In genomic region chr1:108842525-108843181, GRCh38 we compare ENCODE assay signal across 22 cellular contexts. TPM values are rescaled to one million over a fixed set of nuclear protein-coding genes. Genes with fewer than 3 reads are reported as not detected.
DNase-seq lines count a peak whose midpoint lies in the region; ATAC-seq and TF ChIP-seq lines count a peak whose summit lies in the region.
"Had no signal": no experiment of that assay in that cellular context is flagged by ENCODE, and none has a peak within 500 bp of the region (broad histone marks: within the 10 kb centered on the region; RNA-seq: fewer than 3 reads in every experiment).

No MANE protein-coding gene starts in this region.

- H3K36me3 Mint-ChIP-seq in endodermal cell (ENCODE audit: low read depth), result no peaks in the 10 kb centered on the region

- TF ChIP-seq CTCF in Loucy (conservative IDR thresholded peaks at IDR 0.05; ENCODE audit: low read length) (no peak), endodermal cell (conservative IDR thresholded peaks at IDR 0.05) (no peak), vagina (IDR thresholded peaks at IDR 0.05) (no peak)

- intact Hi-C loops in vagina (cut with DNase I), result no loop called here

- no peaks in the 10 kb centered on the region for H3K9me2 ChIP-seq in Loucy (replicated peaks; ENCODE audit: low read depth, low read length)

- DNase-seq in endodermal cell (no peak), vagina (ENCODE audit: extremely low spot score in 2 of 2) (no peak), iPS-NIHi7 (ENCODE audit: extremely low spot score) (no peak)
- DNase-seq: Calu3; CD8-positive, alpha-beta memory T cell; DMS153; H7; HFFc6; MV-4-11; NCI-H1105 treated with DMSO at 0.1 percent for 48 hours; NCI-H1694; NCI-H2081 treated with DMSO at 0.1 percent for 48 hours; NCI-H446; NCI-H526 treated with DMSO at 0.1 percent for 48 hours; SHP77 treated with DMSO at 0.1 percent for 48 hours had no signal

- peaks cover 54% of the 10 kb centered on the region for H3K4me1 Mint-ChIP-seq in endodermal cell
- H3K4me1 Mint-ChIP-seq: CD8-positive, alpha-beta memory T cell had no signal

- no peaks in the 10 kb centered on the region for H3K79me2 ChIP-seq in Loucy (ENCODE audit: insufficient read depth, low read length)

- peak overlapping the region; percentile 10 for H3K4me3 Mint-ChIP-seq in endodermal cell
- H3K4me3 Mint-ChIP-seq: CD8-positive, alpha-beta memory T cell; HFFc6 had no signal

- H3K27ac ChIP-seq in endodermal cell (ENCODE audit: low read depth, low read length), result no peak overlapping the region
- peak overlapping the region; percentile 86 for H3K27ac ChIP-seq in rectal smooth muscle tissue (ENCODE audit: low read depth, low read length)
- peak overlapping the region; percentile 13 for H3K27ac ChIP-seq in vagina
- H3K27ac ChIP-seq: C4-2B, RWPE1, SK-N-MC had no signal

- H3K27ac Mint-ChIP-seq in endodermal cell, result peak overlapping the region; percentile 33
- H3K27ac Mint-ChIP-seq: HFFc6 had no signal

- H3K9ac ChIP-seq in Loucy (ENCODE audit: low read depth, low read length, poor library complexity, severe bottlenecking) (no peak overlapping the region), endodermal cell (ENCODE audit: extremely low read depth, low read length, poor library complexity, severe bottlenecking) (no peak overlapping the region), rectal smooth muscle tissue (ENCODE audit: low read length) (no peak overlapping the region)

- no peaks in the 10 kb centered on the region for H3K9me3 ChIP-seq in Loucy (ENCODE audit: insufficient read depth, low read depth, low read length)
- peaks cover 4% of the 10 kb centered on the region for H3K9me3 ChIP-seq in endodermal cell (ENCODE audit: control insufficient read depth, low read length)
- H3K9me3 ChIP-seq in vagina, result no peaks in the 10 kb centered on the region

- no peaks in the 10 kb centered on the region for H4K20me1 ChIP-seq in Loucy (ENCODE audit: insufficient read depth, low read length, poor library complexity, severe bottlenecking)

- no peaks in the 10 kb centered on the region for H3F3A ChIP-seq in Loucy (ENCODE audit: low read depth)

- H3K4me1 ChIP-seq in Loucy (ENCODE audit: insufficient read depth, low read length, poor library complexity, severe bottlenecking) (no peaks in the 10 kb centered on the region), endodermal cell (ENCODE audit: control insufficient read depth, insufficient read depth, low read length) (peaks cover 31% of the 10 kb centered on the region), rectal smooth muscle tissue (ENCODE audit: control insufficient read depth, insufficient read depth, low read length) (peaks cover 32% of the 10 kb centered on the region), vagina (peaks cover 25% of the 10 kb centered on the region)

- H3K4me2 ChIP-seq in Loucy (ENCODE audit: low read depth, low read length, poor library complexity, severe bottlenecking), result no peak overlapping the region

- H2AFZ ChIP-seq in Loucy (ENCODE audit: low read length), result peak overlapping the region; percentile 59

- WGBS in endodermal cell (ENCODE audit: insufficient coverage in 1 of 2, insufficient read length in 1 of 2), 2 experiments, result 71 to 89% methylated on average over 2 to 3 of the region's 3 CpGs

- no peaks in the 10 kb centered on the region for H3K27me3 Mint-ChIP-seq in endodermal cell (ENCODE audit: insufficient read depth)

- H3K4me3 ChIP-seq in Loucy (ENCODE audit: low read length, poor library complexity, severe bottlenecking) (no peak overlapping the region), endodermal cell (ENCODE audit: low read length) (peak overlapping the region; percentile 59), rectal smooth muscle tissue (ENCODE audit: low read length) (peak overlapping the region; percentile 13), vagina (no peak overlapping the region)
- H3K4me3 ChIP-seq: SK-N-MC had no signal

- H3K36me3 ChIP-seq in Loucy (ENCODE audit: insufficient read depth, low read length), result no peaks in the 10 kb centered on the region; the same call in 1 of the 2 replicates
- H3K36me3 ChIP-seq in endodermal cell (ENCODE audit: control insufficient read depth, insufficient read depth, low read length), result no peaks in the 10 kb centered on the region
- H3K36me3 ChIP-seq in rectal smooth muscle tissue (ENCODE audit: control insufficient read depth, insufficient read depth, low read length), result no peaks in the 10 kb centered on the region
- H3K36me3 ChIP-seq in vagina, result no peaks in the 10 kb centered on the region

- ATAC-seq in GM21723 (IDR thresholded peaks at IDR 0.05; ENCODE audit: unreplicated experiment) (no peak), GM18519 (IDR thresholded peaks at IDR 0.05; ENCODE audit: low FRiP score, unreplicated experiment) (no peak)

- peaks cover 4% of the 10 kb centered on the region for H3K9me3 Mint-ChIP-seq in endodermal cell
- H3K9me3 Mint-ChIP-seq: HFFc6 had no signal

- TF ChIP-seq POLR2A in vagina (IDR thresholded peaks at IDR 0.05), result no peak

- no peaks in the 10 kb centered on the region for H3K27me3 ChIP-seq in Loucy (ENCODE audit: insufficient read depth, low read length, poor library complexity, severe bottlenecking)
- no peaks in the 10 kb centered on the region for H3K27me3 ChIP-seq in endodermal cell (ENCODE audit: control insufficient read depth, insufficient read depth, low read length, poor library complexity, severe bottlenecking)
- no peaks in the 10 kb centered on the region for H3K27me3 ChIP-seq in rectal smooth muscle tissue (ENCODE audit: control insufficient read depth, insufficient read depth, low read length)
- no peaks in the 10 kb centered on the region for H3K27me3 ChIP-seq in vagina

RNA-seq across cellular contexts. Expression of gene AKNAD1, which starts 14.2 kb away (rescaled TPM):
- total RNA-seq in endodermal cell (1 to 10 TPM in 1 of 2 donors, under 1 TPM in 1; 0.20 to 2.0 TPM), vagina (3.9 TPM)
- 0.43 TPM for polyA plus RNA-seq in endodermal cell (2013, experiment 1 of 2)
- 0.29 TPM for polyA plus RNA-seq in endodermal cell (2013, experiment 2 of 2)
- total RNA-seq: Calu3; CD8-positive, alpha-beta memory T cell; H7 had no signal
- polyA plus RNA-seq: CD8-positive, alpha-beta memory T cell had no signal

RNA-seq across cellular contexts. Expression of gene GPSM2, which starts 34.1 kb away (rescaled TPM):
- 10 to 100 TPM; 39.0 to 60.1 TPM for total RNA-seq in endodermal cell
- polyA plus RNA-seq in endodermal cell (2013, experiment 1 of 2), result 47.1 TPM
- polyA plus RNA-seq in endodermal cell (2013, experiment 2 of 2), result 57.8 TPM
- 45.4 TPM for total RNA-seq in vagina

Comparison
In these comparisons a context has a peak if more than half of its experiments do, and no peak if none do; other contexts are left out.
1. H3K4me3 ChIP-seq: peak in endodermal cell (single experiment) and rectal smooth muscle tissue (single experiment); none in Loucy (single experiment) and vagina (0 of 2).